Comparison of ENCODE assay signal across 34 cellular contexts in the genomic region with DNA sequence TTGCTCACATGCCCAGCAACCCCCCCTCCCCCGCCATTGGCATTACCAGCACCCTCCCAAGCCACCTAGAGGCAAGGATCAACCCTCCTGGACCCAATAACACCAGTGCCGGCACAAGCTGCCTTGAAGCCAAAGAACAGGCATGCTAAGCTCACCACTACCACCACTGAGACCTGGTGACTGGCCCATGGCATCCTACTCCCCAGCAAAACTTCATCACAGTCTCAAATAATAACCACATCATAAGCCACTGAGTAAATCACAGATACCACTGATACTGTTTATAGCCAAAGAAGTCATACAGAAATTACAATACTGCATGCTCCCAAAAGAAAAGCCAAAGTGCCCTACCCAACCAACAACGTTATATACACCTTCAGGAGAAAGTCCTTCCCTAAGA.
"Had no signal": no experiment of that assay in that cellular context is flagged by ENCODE, and none has a peak within 500 bp of the region (broad histone marks: within the 10 kb centered on the region; RNA-seq: fewer than 3 reads in every experiment).

No MANE protein-coding gene starts in this region.

- DNase-seq: Karpas-422, Kasumi-1, KBM-7, KG1, MG63, MM.1S, MV-4-11, NCI-H1048, NCI-H1092, NCI-H1092 treated with DMSO at 0.1 percent for 48 hours, NCI-H1105, NCI-H1105 treated with DMSO at 0.1 percent for 48 hours, NCI-H1417, NCI-H1417 treated with DMSO at 0.1 percent for 48 hours, NCI-H1436, NCI-H1436 treated with DMSO at 0.1 percent for 48 hours, NCI-H146, NCI-H1694, NCI-H1694 treated with DMSO at 0.1 percent for 48 hours, NCI-H187, NCI-H187 treated with DMSO at 0.1 percent for 48 hours, NCI-H1930, NCI-H2029, NCI-H2029 treated with DMSO at 0.1 percent for 48 hours, NCI-H2081, NCI-H2081 treated with DMSO at 0.1 percent for 48 hours, NCI-H2107, NCI-H2171, NCI-H2171 treated with DMSO at 0.1 percent for 48 hours, NCI-H2227 treated with DMSO at 0.1 percent for 48 hours, NCI-H226, NCI-H345, NCI-H446, NCI-H446 treated with DMSO at 0.1 percent for 48 hours had no signal
